Comparison of ENCODE assay signal across 27 cellular contexts in genomic region chr1:18244762-18245161, GRCh38.
"Had no signal": no experiment of that assay in that cellular context is flagged by ENCODE, and none has a peak within 500 bp of the region (broad histone marks: within the 10 kb centered on the region; RNA-seq: fewer than 3 reads in every experiment).

No MANE protein-coding gene starts in this region.

- H3K4me3 Mint-ChIP-seq: dendritic cell treated with granulocyte-macrophage colony-stimulating factor and Interleukin-4, amounts not matched to agents 40 ng/mL and 50 ng/mL, for 4 days; effector memory CD8-positive, alpha-beta T cell; endodermal cell; immature natural killer cell; mesothelial cell of epicardium; naive B cell had no signal

- H3K36me3 Mint-ChIP-seq: immature natural killer cell, mesothelial cell of epicardium, naive B cell had no signal

- H3K36me3 ChIP-seq: colonic mucosa, esophagus squamous epithelium, gastrocnemius medialis, heart left ventricle, left lung, lower lobe of right lung had no signal

- H3K27ac ChIP-seq: colonic mucosa, epithelial cell of prostate, esophagus squamous epithelium, gastrocnemius medialis, heart left ventricle, hepatocyte, left lung, lower lobe of right lung had no signal

- H3K4me2 ChIP-seq: hepatocyte had no signal

- H3K27me3 ChIP-seq: colonic mucosa had no signal

- H2AFZ ChIP-seq: hepatocyte had no signal

- H3K9me3 Mint-ChIP-seq: dendritic cell treated with granulocyte-macrophage colony-stimulating factor and Interleukin-4, amounts not matched to agents 40 ng/mL and 50 ng/mL, for 4 days; effector memory CD8-positive, alpha-beta T cell; endodermal cell; immature natural killer cell; mesothelial cell of epicardium had no signal

- H3K4me1 ChIP-seq: colonic mucosa, esophagus squamous epithelium, gastrocnemius medialis, heart left ventricle, left lung, lower lobe of right lung had no signal

- H3K79me2 ChIP-seq: hepatocyte had no signal

- ATAC-seq: effector memory CD8-positive, alpha-beta T cell; esophagus mucosa; gastrocnemius medialis; heart left ventricle; left cardiac atrium; left lung; left ventricle myocardium superior; lower lobe of right lung; mucosa of descending colon had no signal

- H3K4me1 Mint-ChIP-seq: immature natural killer cell, mesothelial cell of epicardium, naive B cell had no signal

- DNase-seq: colonic mucosa; cortex of kidney; effector CD8-positive, alpha-beta T cell; effector memory CD8-positive, alpha-beta T cell; endodermal cell; erythroblast; esophagus squamous epithelium; foreskin fibroblast; foreskin melanocyte; gastrocnemius medialis; heart left ventricle; hypothalamus; immature natural killer cell; left cardiac atrium; left lung; left ventricle myocardium superior; lower lobe of right lung; mesenchymal stem cell; mucosa of descending colon; naive B cell had no signal

- H3K27ac Mint-ChIP-seq: dendritic cell treated with granulocyte-macrophage colony-stimulating factor and Interleukin-4, amounts not matched to agents 40 ng/mL and 50 ng/mL, for 4 days; effector memory CD8-positive, alpha-beta T cell; endodermal cell; immature natural killer cell; mesothelial cell of epicardium; naive B cell had no signal

- H3K4me3 ChIP-seq: colonic mucosa, esophagus squamous epithelium, gastrocnemius medialis, heart left ventricle, hepatocyte, left lung, lower lobe of right lung, mucosa of descending colon had no signal

- H3K9me3 ChIP-seq: colonic mucosa, esophagus squamous epithelium, gastrocnemius medialis, heart left ventricle, left lung, lower lobe of right lung, mucosa of descending colon had no signal

- FAIRE-seq: endometrium, keratinocyte had no signal
